In genomic region chr4:4855293-4856070, GRCh38 we compare ENCODE assay signal across 12 cellular contexts. TPM values are rescaled to one million over a fixed set of nuclear protein-coding genes. Genes with fewer than 3 reads are reported as not detected.
DNase-seq lines count a peak whose midpoint lies in the region; ATAC-seq, FAIRE-seq and TF ChIP-seq lines count a peak whose summit lies in the region.
"Had no signal": no experiment of that assay in that cellular context is flagged by ENCODE, and none has a peak within 500 bp of the region (broad histone marks: within the 10 kb centered on the region; RNA-seq: fewer than 3 reads in every experiment).

No MANE protein-coding gene starts in this region.

- H3K9ac ChIP-seq in HUES64 (ENCODE audit: low read depth, low read length), result no peak overlapping the region
- H3K9ac ChIP-seq in H1 (replicated peaks in 1 of 4; ENCODE audit: extremely low read depth in 1 of 4, low read depth in 3 of 4, low read length in 3 of 4), result no peak overlapping the region
- no peak overlapping the region for H3K9ac ChIP-seq in trophoblast cell (ENCODE audit: low read length)

- H3K23ac ChIP-seq in H1 (ENCODE audit: insufficient read length) (no peak overlapping the region), trophoblast cell (ENCODE audit: low read length) (no peak overlapping the region)

- CTCF ChIA-PET in activated CD4-positive, alpha-beta T cell treated with anti-CD3 and anti-CD28 coated beads, Interleukin-2, amount 10 ng/mL, durations not matched to agents 7 days and 5 days (lab: Charles Lee), result no interaction called here
- CTCF ChIA-PET in H1 (lab: Charles Lee; ENCODE audit: partially characterized antibody), result interaction anchor here (1.3 to 3.6 kb wide), 3 partner anchors 9 to 186 kb away, joined by 3 to 12 read pairs (median 4); no protein-coding TSS in a partner anchor

- peaks cover 30% of the 10 kb centered on the region; the same call in 1 of the 2 replicates for H3K4me1 ChIP-seq in HUES64 (ENCODE audit: insufficient read depth, low read length)
- H3K4me1 ChIP-seq in H1 (replicated peaks in 1 of 4; ENCODE audit: control insufficient read depth in 3 of 4, insufficient read depth in 4 of 4, low read length in 3 of 4), result peaks cover 0 to 25% (median 13%) of the 10 kb centered on the region in 4 experiments; a peak in 6 of 7 replicates
- peaks cover 22 to 25% of the 10 kb centered on the region in 2 experiments for H3K4me1 ChIP-seq in trophoblast cell (ENCODE audit: control insufficient read depth in 1 of 2, insufficient read depth in 2 of 2, low read length in 2 of 2)

- no peak overlapping the region for H4K91ac ChIP-seq in H1 (replicated peaks; ENCODE audit: insufficient read length, low read length)
- peak overlapping the region; percentile 29 for H4K91ac ChIP-seq in trophoblast cell (ENCODE audit: low read depth, low read length)

- H3K4ac ChIP-seq in H1 (replicated peaks; ENCODE audit: insufficient read length, low read depth, low read length) (no peak overlapping the region), trophoblast cell (ENCODE audit: low read depth, low read length) (no peak overlapping the region)

- H2BK5ac ChIP-seq in H1 (ENCODE audit: low read depth, low read length) (no peak overlapping the region), trophoblast cell (ENCODE audit: low read depth, low read length, poor library complexity) (no peak overlapping the region)

- H3K4me3 ChIP-seq in HUES64 (ENCODE audit: low read length) (peak overlapping the region; percentile 22; the same call in 1 of the 2 replicates), H1 (ENCODE audit: extremely low read depth in 1 of 4, insufficient read depth in 2 of 4, low read depth in 3 of 4, low read length in 4 of 4) (no peak overlapping the region), trophoblast cell (ENCODE audit: low read depth, low read length) (no peak overlapping the region)

- H4K20me1 ChIP-seq in H1 (replicated peaks in 1 of 2; ENCODE audit: control insufficient read depth in 1 of 2, insufficient read depth in 2 of 2, low read length in 2 of 2), result peaks cover 45 to 48% of the 10 kb centered on the region in 2 experiments

- H3K36me3 Mint-ChIP-seq in activated CD4-positive, alpha-beta T cell treated with anti-CD3 and anti-CD28 coated beads, Interleukin-2, amount 10 ng/mL, durations not matched to agents 7 days and 5 days (ENCODE audit: low read depth), result peaks cover 4% of the 10 kb centered on the region

- TF ChIP-seq EP300 in H1 (IDR thresholded peaks at IDR 0.05; ENCODE audit: borderline replicate concordance in 1 of 2, low read depth in 2 of 2, low read length in 2 of 2), result no peak

- no peak overlapping the region for H2BK20ac ChIP-seq in H1 (ENCODE audit: low read length)

- H4K12ac ChIP-seq in trophoblast cell (ENCODE audit: low read depth, low read length), result no peak overlapping the region

- POLR2A ChIA-PET in activated CD4-positive, alpha-beta T cell treated with anti-CD3 and anti-CD28 coated beads, Interleukin-2, amount 10 ng/mL, durations not matched to agents 7 days and 5 days (lab: Charles Lee), result no interaction called here
- POLR2A ChIA-PET in H1 (lab: Charles Lee; ENCODE audit: partially characterized antibody), result interaction anchor here (0.7 to 1.5 kb wide), 4 partner anchors 9 to 142 kb away, joined by 3 to 4 read pairs (median 3); no protein-coding TSS in a partner anchor

- no peak for TF ChIP-seq RAD21 in H1 (IDR thresholded peaks at IDR 0.05 in 1 of 2, conservative IDR thresholded peaks at IDR 0.05 in 1 of 2; ENCODE audit: low read depth in 2 of 2, low read length in 2 of 2)

- TF ChIP-seq CTCF in H1 (IDR thresholded peaks at IDR 0.05; ENCODE audit: control extremely low read depth in 1 of 3, insufficient read depth in 1 of 3, low read depth in 1 of 3, low read length in 3 of 3), result no peak

- no peak overlapping the region for H3K14ac ChIP-seq in H1 (ENCODE audit: insufficient read length)
- no peak overlapping the region for H3K14ac ChIP-seq in trophoblast cell (ENCODE audit: low read length)

- no peak overlapping the region for H2BK15ac ChIP-seq in H1 (ENCODE audit: low read length)

- H4K5ac ChIP-seq in H1 (ENCODE audit: insufficient read length, low read depth, low read length), result no peak overlapping the region

- FAIRE-seq in H1 (lab: Jason Lieb, UNC) (no peak), frontal cortex (lab: Jason Lieb, UNC) (no peak)
- FAIRE-seq: endometrium had no signal

- H3K4me2 ChIP-seq in H1 (ENCODE audit: insufficient read depth in 1 of 2, low read depth in 2 of 2, low read length in 2 of 2), result no peak overlapping the region; a peak in 1 of 4 replicates
- peak overlapping the region; percentile 53 for H3K4me2 ChIP-seq in trophoblast cell (ENCODE audit: low read length)

- peaks cover 97% of the 10 kb centered on the region for H3K27me3 ChIP-seq in HUES64 (ENCODE audit: insufficient read depth, low read length)
- peaks cover 95 to 98% (median 95%) of the 10 kb centered on the region in 4 experiments for H3K27me3 ChIP-seq in H1 (replicated peaks in 1 of 4; ENCODE audit: control insufficient read depth in 3 of 4, extremely low read depth in 1 of 4, insufficient read depth in 3 of 4, low read length in 3 of 4)
- H3K27me3 ChIP-seq in trophoblast cell (ENCODE audit: insufficient read depth, low read length), result peaks cover 35% of the 10 kb centered on the region

- H3K79me2 ChIP-seq in H1 (ENCODE audit: control insufficient read depth in 1 of 2, insufficient read depth in 2 of 2, low read length in 2 of 2) (no peaks in the 10 kb centered on the region), trophoblast cell (ENCODE audit: control insufficient read depth, insufficient read depth, low read length, poor library complexity) (peaks cover 4% of the 10 kb centered on the region)

- peak overlapping the region; percentile 77 for H3K27ac Mint-ChIP-seq in activated CD4-positive, alpha-beta T cell treated with anti-CD3 and anti-CD28 coated beads, Interleukin-2, amount 10 ng/mL, durations not matched to agents 7 days and 5 days

- H4K8ac ChIP-seq in H1 (ENCODE audit: extremely low read depth, insufficient read depth, low read length) (no peak overlapping the region), trophoblast cell (ENCODE audit: low read depth, low read length) (no peak overlapping the region)

- H2BK120ac ChIP-seq in H1 (replicated peaks; ENCODE audit: low read depth, low read length), result no peak overlapping the region
- H2BK120ac ChIP-seq in trophoblast cell (ENCODE audit: insufficient read depth, low read length, poor library complexity), result peak overlapping the region; percentile 23

- no peak for TF ChIP-seq POLR2A in H1 (IDR thresholded peaks at IDR 0.05; ENCODE audit: control extremely low read depth in 1 of 2, low read depth in 2 of 2, low read length in 2 of 2)

- H3K9me3 Mint-ChIP-seq in activated CD4-positive, alpha-beta T cell treated with anti-CD3 and anti-CD28 coated beads, Interleukin-2, amount 10 ng/mL, durations not matched to agents 7 days and 5 days, result no peaks in the 10 kb centered on the region

- H2AK5ac ChIP-seq in H1 (ENCODE audit: low read depth, low read length) (0 out of 2 replicates have a peak overlapping the region, but pooled peaks have one; percentile 53), trophoblast cell (ENCODE audit: low read length) (peak overlapping the region; percentile 7)

- H3K27ac ChIP-seq in HUES64 (ENCODE audit: low read depth, low read length), result no peak overlapping the region
- H3K27ac ChIP-seq in H1 (ENCODE audit: low read depth, low read length), result no peak overlapping the region
- H3K27ac ChIP-seq in trophoblast cell (ENCODE audit: low read depth, low read length), result no peak overlapping the region

- H3K56ac ChIP-seq in H1 (replicated peaks; ENCODE audit: insufficient read length, low read depth, low read length), result no peak overlapping the region

- DNase-seq in activated CD4-positive, alpha-beta T cell treated with anti-CD3 and anti-CD28 coated beads, Interleukin-2, amount 10 ng/mL, durations not matched to agents 7 days and 5 days, result no peak
- no peak for DNase-seq in activated CD4-positive, alpha-beta T cell treated with anti-CD3 and anti-CD28 coated beads for 1 hour
- DNase-seq in H1 (ENCODE audit: low read depth in 1 of 2, low spot score in 2 of 2) (no peak), trophoblast cell (peak in 1 of 2 donors; percentile 11), frontal cortex (ENCODE audit: low spot score in 2 of 2) (no peak)
- DNase-seq: WERI-Rb-1 had no signal

- H3K18ac ChIP-seq in H1 (ENCODE audit: extremely low read depth, low read length), result no peak overlapping the region; the same call in 1 of the 2 replicates
- no peak overlapping the region for H3K18ac ChIP-seq in trophoblast cell (ENCODE audit: low read length)

- 1% methylated on average over 34 of the region's 34 CpGs for WGBS in HUES64
- WGBS in H1 (ENCODE audit: extremely low coverage in 1 of 2, insufficient coverage in 1 of 2, insufficient read length in 1 of 2, insufficient replicate concordance in 2 of 2, low coverage in 1 of 2, low lambda C conversion rate in 2 of 2, missing lambda C conversion rate in 1 of 2), 2 experiments, result 6% methylated on average over 31 of the region's 34 CpGs; no CpG with 5 or more reads in 1 of the 2 experiments
- no CpG with 5 or more reads among the region's 34 CpGs for WGBS in trophoblast cell (ENCODE audit: extremely low coverage, insufficient coverage, insufficient read length)

- H3K36me3 ChIP-seq in HUES64 (ENCODE audit: insufficient read depth, low read length) (no peaks in the 10 kb centered on the region), H1 (ENCODE audit: control insufficient read depth in 2 of 4, insufficient read depth in 4 of 4, low read length in 3 of 4) (no peaks in the 10 kb centered on the region), trophoblast cell (ENCODE audit: control insufficient read depth in 1 of 2, insufficient read depth in 2 of 2, low read length in 2 of 2) (no peaks in the 10 kb centered on the region)
- H3K36me3 ChIP-seq: WERI-Rb-1 had no signal

- H3K79me1 ChIP-seq in H1 (ENCODE audit: low read depth, low read length) (no peaks in the 10 kb centered on the region), trophoblast cell (ENCODE audit: low read length) (peaks cover 23% of the 10 kb centered on the region)

- peaks cover 8% of the 10 kb centered on the region; the same call in 1 of the 2 replicates for H3K23me2 ChIP-seq in H1 (ENCODE audit: low read depth, low read length)

- peaks cover 21% of the 10 kb centered on the region for H3K4me1 Mint-ChIP-seq in activated CD4-positive, alpha-beta T cell treated with anti-CD3 and anti-CD28 coated beads, Interleukin-2, amount 10 ng/mL, durations not matched to agents 7 days and 5 days

- H3K4me3 Mint-ChIP-seq in activated CD4-positive, alpha-beta T cell treated with anti-CD3 and anti-CD28 coated beads, Interleukin-2, amount 10 ng/mL, durations not matched to agents 7 days and 5 days, result peak overlapping the region; percentile 34

- ATAC-seq in GM18520 (IDR thresholded peaks at IDR 0.05; ENCODE audit: unreplicated experiment), result no peak
- no peak for ATAC-seq in GM21723 (IDR thresholded peaks at IDR 0.05; ENCODE audit: unreplicated experiment)
- ATAC-seq: sciatic nerve had no signal

- H2AFZ ChIP-seq in H1 (ENCODE audit: low read length), result no peak overlapping the region
- H2AFZ ChIP-seq in trophoblast cell (ENCODE audit: insufficient read depth, low read length, poor library complexity), result no peak overlapping the region

- peaks cover 77% of the 10 kb centered on the region for H3K27me3 Mint-ChIP-seq in activated CD4-positive, alpha-beta T cell treated with anti-CD3 and anti-CD28 coated beads, Interleukin-2, amount 10 ng/mL, durations not matched to agents 7 days and 5 days

- H2BK12ac ChIP-seq in H1 (ENCODE audit: low read depth, low read length), result no peak overlapping the region
- H2BK12ac ChIP-seq in trophoblast cell (ENCODE audit: low read length), result peak overlapping the region; percentile 42

- H3K9me3 ChIP-seq in HUES64 (ENCODE audit: insufficient read depth, low read depth, low read length) (0 out of 2 replicates have a peak, but pooled peaks cover 1% of the 10 kb centered on the region), H1 (ENCODE audit: insufficient read depth in 2 of 2, low read depth in 1 of 2, low read length in 1 of 2) (no peaks in the 10 kb centered on the region), trophoblast cell (ENCODE audit: insufficient read depth, low read depth, low read length) (no peaks in the 10 kb centered on the region)

RNA-seq across cellular contexts. Expression of gene MSX1, which starts 4.0 kb away (rescaled TPM):
- not detected for total RNA-seq in activated CD4-positive, alpha-beta T cell treated with anti-CD3 and anti-CD28 coated beads, Interleukin-2, amount 10 ng/mL, durations not matched to agents 7 days and 5 days
- 5.7 TPM for polyA plus RNA-seq in HUES64 (2013, experiment 1 of 2)
- polyA plus RNA-seq in HUES64 (2013, experiment 2 of 2), result 6.7 TPM
- not detected in 2 replicates for total RNA-seq in H1 (2021; fragmentation: NEBNext Ultra II Directional; extraction: Animal tissue kit (Norgen Biotek cat#: 25700))
- polyA plus RNA-seq in H1 (2011; rRNA removed), result 0.47 and 0.75 TPM in 2 replicates
- polyA plus RNA-seq in H1 (2011; cell fraction: cytosol; rRNA removed), result 0.34 TPM
- 2.0 TPM for polyA plus RNA-seq in H1 (2011; cell fraction: nucleus; rRNA removed)
- 0.23 to 0.44 TPM (median 0.34 TPM) in 4 replicates for polyA plus RNA-seq in H1 (2012, experiment 1 of 2)
- polyA plus RNA-seq in H1 (2012, experiment 2 of 2), result 0.55 TPM
- 0.24 TPM for polyA plus RNA-seq in H1 (2013, experiment 1 of 2)
- polyA plus RNA-seq in H1 (2013, experiment 2 of 2), result 0.26 TPM
- polyA minus RNA-seq in H1 (2011; rRNA and poly(A)+ RNA removed), result not detected in 2 replicates
- polyA minus RNA-seq in H1 (2011; cell fraction: cytosol; rRNA and poly(A)+ RNA removed), result not detected
- 0.30 TPM for polyA minus RNA-seq in H1 (2011; cell fraction: nucleus; rRNA and poly(A)+ RNA removed)
- 62.1 and 63.6 TPM in 2 replicates for polyA plus RNA-seq in trophoblast cell (2013)
- total RNA-seq in frontal cortex, result 2.9 TPM
- total RNA-seq: mononuclear cell had no signal
